In genomic region chr2:237993701-237994100, GRCh38 we compare ENCODE assay signal across 24 cellular contexts.
"Had no signal": no experiment of that assay in that cellular context is flagged by ENCODE, and none has a peak within 500 bp of the region (broad histone marks: within the 10 kb centered on the region; RNA-seq: fewer than 3 reads in every experiment).

No MANE protein-coding gene starts in this region.

- H3K27me3 Mint-ChIP-seq: activated CD4-positive, alpha-beta memory T cell treated with anti-CD3 and anti-CD28 coated beads for 36 hours; activated naive CD8-positive, alpha-beta T cell treated with anti-CD3 and anti-CD28 coated beads, Interleukin-2, amount 10 ng/mL, durations not matched to agents 7 days and 5 days; brain; IgD-negative memory B cell had no signal

- H3K9me3 ChIP-seq: adrenal gland had no signal

- H3K9me3 Mint-ChIP-seq: activated CD4-positive, alpha-beta memory T cell treated with anti-CD3 and anti-CD28 coated beads for 36 hours; activated naive CD8-positive, alpha-beta T cell treated with anti-CD3 and anti-CD28 coated beads, Interleukin-2, amount 10 ng/mL, durations not matched to agents 7 days and 5 days; IgD-negative memory B cell had no signal

- H3K27me3 ChIP-seq: adrenal gland, SJCRH30 had no signal

- H3K27ac Mint-ChIP-seq: activated CD4-positive, alpha-beta memory T cell treated with anti-CD3 and anti-CD28 coated beads for 36 hours; activated naive CD8-positive, alpha-beta T cell treated with anti-CD3 and anti-CD28 coated beads, Interleukin-2, amount 10 ng/mL, durations not matched to agents 7 days and 5 days; brain; IgD-negative memory B cell had no signal

- ATAC-seq: Panc1 had no signal

- H3K4me3 ChIP-seq: adrenal gland, SJCRH30, SK-N-MC had no signal

- H3K4me3 Mint-ChIP-seq: activated CD4-positive, alpha-beta memory T cell treated with anti-CD3 and anti-CD28 coated beads for 36 hours; activated naive CD8-positive, alpha-beta T cell treated with anti-CD3 and anti-CD28 coated beads, Interleukin-2, amount 10 ng/mL, durations not matched to agents 7 days and 5 days; brain; IgD-negative memory B cell had no signal

- H3K27ac ChIP-seq: adrenal gland, SJCRH30, SK-N-MC had no signal

- DNase-seq: activated CD4-positive, alpha-beta memory T cell treated with anti-CD3 and anti-CD28 coated beads for 36 hours; activated CD4-positive, alpha-beta T cell treated with anti-CD3 and anti-CD28 coated beads, Interleukin-2, amount 50 U/mL, for 1 hour; activated gamma-delta T cell; activated naive CD4-positive, alpha-beta T cell treated with Interleukin-2 at 50 U/mL for 16 hours; activated naive CD8-positive, alpha-beta T cell treated with anti-CD3 and anti-CD28 coated beads, Interleukin-2, amount 10 ng/mL, durations not matched to agents 7 days and 5 days; activated T-cell treated with anti-CD3 and anti-CD28 coated beads, Interleukin-2, amount 50 U/mL, for 1 hour; central memory CD4-positive, alpha-beta T cell; Karpas-422; KBM-7; NCI-H1105; NCI-H1417 treated with DMSO at 0.1 percent for 48 hours; NCI-H187 treated with DMSO at 0.1 percent for 48 hours; NCI-H2081 treated with DMSO at 0.1 percent for 48 hours; NCI-H226; NCI-H446 treated with DMSO at 0.1 percent for 48 hours; SHP77; SJCRH30; T1000; WERI-Rb-1 had no signal
